15 cellular contexts compared by ENCODE assay signal in genomic region chr17:27281438-27281837, GRCh38. TPM values are rescaled to one million over a fixed set of nuclear protein-coding genes. Genes with fewer than 3 reads are reported as not detected.
DNase-seq lines count a peak whose midpoint lies in the region; ATAC-seq and TF ChIP-seq lines count a peak whose summit lies in the region.
"Had no signal": no experiment of that assay in that cellular context is flagged by ENCODE, and none has a peak within 500 bp of the region (broad histone marks: within the 10 kb centered on the region; RNA-seq: fewer than 3 reads in every experiment).

No MANE protein-coding gene starts in this region.

- TF ChIP-seq CTCF in left ventricle myocardium inferior (IDR thresholded peaks at IDR 0.05; ENCODE audit: borderline replicate concordance): no peak
- TF ChIP-seq CTCF in colonic mucosa (IDR thresholded peaks at IDR 0.05): no peak
- TF ChIP-seq CTCF in neutrophil (IDR thresholded peaks at IDR 0.05): no peak

- peak overlapping the region; percentile 9 for H3K27ac ChIP-seq in left ventricle myocardium inferior (replicated peaks)
- no peak overlapping the region for H3K27ac ChIP-seq in right cardiac atrium (ENCODE audit: low read length)
- H3K27ac ChIP-seq in colonic mucosa: peak overlapping the region; percentile 9
- peak overlapping the region; percentile 79 for H3K27ac ChIP-seq in neutrophil

- H3K4me1 ChIP-seq in left ventricle myocardium inferior (peaks cover 32% of the 10 kb centered on the region), right cardiac atrium (ENCODE audit: control insufficient read depth, insufficient read depth, low read length) (peaks cover 2% of the 10 kb centered on the region), colonic mucosa (no peaks in the 10 kb centered on the region), neutrophil (ENCODE audit: control insufficient read depth in 1 of 2, insufficient read depth in 1 of 2, low read depth in 1 of 2, low read length in 1 of 2) (peaks cover 71 to 74% of the 10 kb centered on the region in 2 experiments)

- H3K36me3 ChIP-seq in left ventricle myocardium inferior (no peaks in the 10 kb centered on the region), colonic mucosa (no peaks in the 10 kb centered on the region), neutrophil (no peaks in the 10 kb centered on the region)
- H3K36me3 ChIP-seq: Peyer's patch had no signal

- no peak overlapping the region for H3K27ac Mint-ChIP-seq in effector memory CD8-positive, alpha-beta T cell
- H3K27ac Mint-ChIP-seq in activated naive CD4-positive, alpha-beta T cell treated with anti-CD3 and anti-CD28 coated beads, Interleukin-2, amount 50 U/mL, for 72 hours: no peak overlapping the region
- H3K27ac Mint-ChIP-seq: CD4-positive, alpha-beta T cell had no signal

- no peaks in the 10 kb centered on the region for H3K9me3 Mint-ChIP-seq in effector memory CD8-positive, alpha-beta T cell
- H3K9me3 Mint-ChIP-seq in activated T-cell treated with anti-CD3 and anti-CD28 coated beads, Interleukin-2, amount 50 U/mL, for 4 hours: no peaks in the 10 kb centered on the region
- no peaks in the 10 kb centered on the region for H3K9me3 Mint-ChIP-seq in activated naive CD4-positive, alpha-beta T cell treated with anti-CD3 and anti-CD28 coated beads, Interleukin-2, amount 50 U/mL, for 72 hours
- H3K9me3 Mint-ChIP-seq: CD4-positive, alpha-beta T cell had no signal

- no peak overlapping the region for H3K9ac ChIP-seq in colonic mucosa (ENCODE audit: low read depth in 2 of 2, low read length in 2 of 2)

- no peaks in the 10 kb centered on the region for H3K27me3 Mint-ChIP-seq in effector memory CD8-positive, alpha-beta T cell
- no peaks in the 10 kb centered on the region for H3K27me3 Mint-ChIP-seq in activated T-cell treated with anti-CD3 and anti-CD28 coated beads, Interleukin-2, amount 50 U/mL, for 4 hours (ENCODE audit: low read depth)

- no peak for ATAC-seq in right cardiac atrium
- no peak for ATAC-seq in effector memory CD8-positive, alpha-beta T cell (replicated peaks)
- no peak for ATAC-seq in activated T-cell treated with anti-CD3 and anti-CD28 coated beads, Interleukin-2, amount 50 U/mL, for 4 hours
- ATAC-seq in activated naive CD4-positive, alpha-beta T cell treated with anti-CD3 and anti-CD28 coated beads, Interleukin-2, amount 50 U/mL, for 72 hours: no peak
- ATAC-seq: SK-N-SH treated with all-trans-retinoic acid at 6 μM for 48 hours had no signal

- 71% methylated on average over 3 of the region's 3 CpGs for WGBS in right cardiac atrium

- no peak for DNase-seq in left ventricle myocardium inferior
- no peak for DNase-seq in right cardiac atrium
- DNase-seq in colonic mucosa: no peak
- DNase-seq in effector memory CD8-positive, alpha-beta T cell: no peak
- no peak for DNase-seq in medulla oblongata (ENCODE audit: extremely low spot score)
- no peak for DNase-seq in activated T-cell treated with anti-CD3 and anti-CD28 coated beads, Interleukin-2, amount 50 U/mL, for 4 hours
- DNase-seq in activated naive CD4-positive, alpha-beta T cell treated with anti-CD3 and anti-CD28 coated beads, Interleukin-2, amount 50 U/mL, for 72 hours (ENCODE audit: low spot score in 2 of 2): no peak
- DNase-seq: Calu3; CD4-positive, alpha-beta T cell; NCI-H1436 treated with DMSO at 0.1 percent for 48 hours; NCI-H526; Peyer's patch; Right ventricle myocardium superior had no signal

- peaks cover 0 to 3% of the 10 kb centered on the region in 2 donors for H3K4me1 Mint-ChIP-seq in effector memory CD8-positive, alpha-beta T cell (ENCODE audit: low read depth in 2 of 2)
- peaks cover 10% of the 10 kb centered on the region for H3K4me1 Mint-ChIP-seq in activated T-cell treated with anti-CD3 and anti-CD28 coated beads, Interleukin-2, amount 50 U/mL, for 4 hours (ENCODE audit: low read depth)

- H3K9me3 ChIP-seq in left ventricle myocardium inferior (replicated peaks): no peaks in the 10 kb centered on the region
- H3K9me3 ChIP-seq in right cardiac atrium (ENCODE audit: control insufficient read depth, low read length): no peaks in the 10 kb centered on the region
- no peaks in the 10 kb centered on the region for H3K9me3 ChIP-seq in colonic mucosa
- H3K9me3 ChIP-seq in neutrophil: no peaks in the 10 kb centered on the region
- H3K9me3 ChIP-seq: Peyer's patch had no signal

- H3K27me3 ChIP-seq in left ventricle myocardium inferior (ENCODE audit: low read depth) (no peaks in the 10 kb centered on the region), right cardiac atrium (ENCODE audit: control insufficient read depth, insufficient read depth) (no peaks in the 10 kb centered on the region), colonic mucosa (no peaks in the 10 kb centered on the region), neutrophil (no peaks in the 10 kb centered on the region)
- H3K27me3 ChIP-seq: Peyer's patch had no signal

- no peak overlapping the region for H3K4me3 Mint-ChIP-seq in effector memory CD8-positive, alpha-beta T cell
- H3K4me3 Mint-ChIP-seq in activated T-cell treated with anti-CD3 and anti-CD28 coated beads, Interleukin-2, amount 50 U/mL, for 4 hours: no peak overlapping the region
- H3K4me3 Mint-ChIP-seq: CD4-positive, alpha-beta T cell had no signal

- intact Hi-C loops in left ventricle myocardium inferior (cut with micrococcal nuclease) (no loop called here), right cardiac atrium (cut with DNase I) (no loop called here), colonic mucosa (cut with DNase I) (no loop called here)

- H3K36me3 Mint-ChIP-seq in effector memory CD8-positive, alpha-beta T cell (ENCODE audit: insufficient read depth): no peaks in the 10 kb centered on the region
- no peaks in the 10 kb centered on the region for H3K36me3 Mint-ChIP-seq in activated T-cell treated with anti-CD3 and anti-CD28 coated beads, Interleukin-2, amount 50 U/mL, for 4 hours (ENCODE audit: insufficient read depth)
- no peaks in the 10 kb centered on the region for H3K36me3 Mint-ChIP-seq in activated naive CD4-positive, alpha-beta T cell treated with anti-CD3 and anti-CD28 coated beads, Interleukin-2, amount 50 U/mL, for 72 hours

- H3K4me3 ChIP-seq in left ventricle myocardium inferior (no peak overlapping the region), right cardiac atrium (ENCODE audit: low read length) (no peak overlapping the region), colonic mucosa (no peak overlapping the region), neutrophil (ENCODE audit: low read depth in 1 of 2, low read length in 1 of 2) (peak overlapping the region; percentile 30 to 45)
- H3K4me3 ChIP-seq: Peyer's patch had no signal

RNA-seq across cellular contexts. Expression of gene WSB1, which starts 12.5 kb away (rescaled TPM):
- 53.3 TPM for total RNA-seq in left ventricle myocardium inferior
- 100 to 1,000 TPM in 1 of 4 donors, 10 to 100 TPM in 3; 74.6 to 130 (median 91.7) TPM for total RNA-seq in right cardiac atrium
- polyA plus RNA-seq in right cardiac atrium: 65.6 TPM
- 100 to 1,000 TPM in 1 of 2 donors, 10 to 100 TPM in 1; 94.2 to 150 TPM for total RNA-seq in colonic mucosa
- total RNA-seq in activated T-cell treated with anti-CD3 and anti-CD28 coated beads, Interleukin-2, amount 50 U/mL, for 4 hours: 10 to 100 TPM; 65.9 to 76.9 (median 73.2) TPM
- total RNA-seq in activated naive CD4-positive, alpha-beta T cell treated with anti-CD3 and anti-CD28 coated beads, Interleukin-2, amount 50 U/mL, for 72 hours: 100 to 1,000 TPM; 181 to 211 TPM

Comparison
In these comparisons a context has a peak if more than half of its experiments do, and no peak if none do; other contexts are left out.
1. H3K4me3 ChIP-seq: peak in neutrophil (2 of 2); none in left ventricle myocardium inferior (single experiment), right cardiac atrium (single experiment) and colonic mucosa (single experiment).